ENCODE assay signal across 8 cellular contexts in genomic region chr4:184473265-184473514, GRCh38. TPM values are rescaled to one million over a fixed set of nuclear protein-coding genes. Genes with fewer than 3 reads are reported as not detected.
DNase-seq lines count a peak whose midpoint lies in the region; ATAC-seq, FAIRE-seq and TF ChIP-seq lines count a peak whose summit lies in the region.

No MANE protein-coding gene starts in this region.

- H3K36me3 ChIP-seq in GM12878 (ENCODE audit: control insufficient read depth in 2 of 2, insufficient read depth in 2 of 2, low read length in 1 of 2) (peaks cover 0 to 17% of the 10 kb centered on the region in 2 experiments; a peak in 1 of 4 replicates), lung (ENCODE audit: control insufficient read depth in 2 of 2, insufficient read depth in 2 of 2, low read length in 2 of 2) (peaks cover 0 to 3% of the 10 kb centered on the region in 2 donors)

- CTCF ChIA-PET in GM12878 (lab: Yijun Ruan, JAX): no interaction called here

- peaks cover 39 to 53% of the 10 kb centered on the region in 2 donors for H3K36me3 Mint-ChIP-seq in activated naive CD4-positive, alpha-beta T cell treated with anti-CD3 and anti-CD28 coated beads, Interleukin-2, amount 50 U/mL, for 72 hours
- peaks cover 60% of the 10 kb centered on the region for H3K36me3 Mint-ChIP-seq in effector memory CD8-positive, alpha-beta T cell (ENCODE audit: insufficient read depth)

- H3K9me3 ChIP-seq in GM12878 (replicated peaks; ENCODE audit: control insufficient read depth, insufficient read depth, low read length) (no peaks in the 10 kb centered on the region), lung (ENCODE audit: control insufficient read depth in 2 of 2, insufficient read depth in 1 of 2, low read length in 1 of 2) (no peaks in the 10 kb centered on the region)

- BruUV-seq in GM12878 (replicated peaks; lab: Mats Ljungman, UMichigan): no TSS peak

- TF ChIP-seq CTCF in AG09309 (IDR thresholded peaks at IDR 0.05; ENCODE audit: control insufficient read depth, insufficient read depth, low read depth, low read length, missing control alignments) (no peak), GM12878 (IDR thresholded peaks at IDR 0.05 in 2 of 3, conservative IDR thresholded peaks at IDR 0.05 in 1 of 3; ENCODE audit: control insufficient read depth in 2 of 3, extremely low read depth in 1 of 3, insufficient read depth in 1 of 3, low read depth in 3 of 3, low read length in 3 of 3) (no peak), lung (IDR thresholded peaks at IDR 0.05; ENCODE audit: control extremely low read depth, extremely low read depth) (no peak)

- in situ Hi-C loops in GM12878 (cut with MboI): loop anchor here (5.0 kb wide), 1 partner anchor 126 kb away; no protein-coding TSS in a partner anchor

- 0% methylated on average over 29 of the region's 37 CpGs for WGBS in GM12878 (ENCODE audit: insufficient coverage, insufficient replicate concordance, low lambda C conversion rate, missing lambda C conversion rate)
- 0 to 2% methylated on average over 33 to 37 of the region's 37 CpGs for WGBS in lung, 2 donors

- SMC1A ChIA-PET in GM12878 (lab: Charles Lee; ENCODE audit: uncharacterized antibody, unreplicated experiment): no interaction called here

- no peaks in the 10 kb centered on the region for H3K27me3 Mint-ChIP-seq in effector memory CD8-positive, alpha-beta T cell

- no peaks in the 10 kb centered on the region for H4K20me1 ChIP-seq in GM12878 (ENCODE audit: control insufficient read depth, insufficient read depth)

- no peaks in the 10 kb centered on the region for H3K9me3 Mint-ChIP-seq in activated naive CD4-positive, alpha-beta T cell treated with anti-CD3 and anti-CD28 coated beads, Interleukin-2, amount 50 U/mL, for 72 hours
- no peaks in the 10 kb centered on the region for H3K9me3 Mint-ChIP-seq in effector memory CD8-positive, alpha-beta T cell

- FAIRE-seq in GM12878 (lab: Jason Lieb, UNC): no peak

- no peak for TF ChIP-seq RAD21 in GM12878 (IDR thresholded peaks at IDR 0.05; ENCODE audit: insufficient read depth, low read depth, low read length)

- peaks cover 90% of the 10 kb centered on the region for H3K79me2 ChIP-seq in GM12878 (ENCODE audit: control insufficient read depth, insufficient read depth, low read length)

- no peaks in the 10 kb centered on the region for H3K27me3 ChIP-seq in GM12878 (replicated peaks in 1 of 2; ENCODE audit: control insufficient read depth in 2 of 2, insufficient read depth in 2 of 2, low read length in 1 of 2)
- H3K27me3 ChIP-seq in lung (ENCODE audit: control insufficient read depth, insufficient read depth): no peaks in the 10 kb centered on the region

- H3K4me3 Mint-ChIP-seq in effector memory CD8-positive, alpha-beta T cell: no peak overlapping the region

- no peak overlapping the region for H2AFZ ChIP-seq in GM12878 (ENCODE audit: control insufficient read depth, low read depth, low read length)

- H3K27ac Mint-ChIP-seq in activated naive CD4-positive, alpha-beta T cell treated with anti-CD3 and anti-CD28 coated beads, Interleukin-2, amount 50 U/mL, for 72 hours: no peak overlapping the region
- H3K27ac Mint-ChIP-seq in effector memory CD8-positive, alpha-beta T cell: no peak overlapping the region

- TF ChIP-seq POLR2A in GM12878 (IDR thresholded peaks at IDR 0.05; ENCODE audit: low read depth, low read length): no peak

- no peak overlapping the region; the same call in 1 of the 2 replicates for H3K4me2 ChIP-seq in GM12878 (ENCODE audit: control insufficient read depth, insufficient read depth)

- ATAC-seq in HG02623 (IDR thresholded peaks at IDR 0.05; ENCODE audit: unreplicated experiment): peak; percentile 9
- ATAC-seq in GM12878: no peak
- no peak for ATAC-seq in lung (ENCODE audit: insufficient read depth, low FRiP score)
- no peak for ATAC-seq in activated naive CD4-positive, alpha-beta T cell treated with anti-CD3 and anti-CD28 coated beads, Interleukin-2, amount 50 U/mL, for 72 hours
- ATAC-seq in effector memory CD8-positive, alpha-beta T cell (replicated peaks): no peak
- ATAC-seq in GM21360 (IDR thresholded peaks at IDR 0.05; ENCODE audit: unreplicated experiment): no peak

- peaks cover 19% of the 10 kb centered on the region for H3K4me1 ChIP-seq in GM12878 (ENCODE audit: control insufficient read depth, insufficient read depth, low read length)
- H3K4me1 ChIP-seq in lung (ENCODE audit: control insufficient read depth in 2 of 2, insufficient read depth in 2 of 2, low read length in 2 of 2): peaks cover 3 to 16% of the 10 kb centered on the region in 2 donors

- POLR2A ChIA-PET in GM12878 (lab: Charles Lee): no interaction called here

- H3K4me3 ChIP-seq in AG09309 (ENCODE audit: control insufficient read depth, low read depth, low read length) (peak overlapping the region; percentile 96), GM12878 (peak overlapping the region; percentile 76; the same call in 1 of the 2 replicates), lung (peak overlapping the region; percentile 92)

- RAD21 ChIA-PET in GM12878 (lab: Charles Lee; ENCODE audit: unreplicated experiment): no interaction called here

- no peak for TF ChIP-seq EP300 in GM12878 (IDR thresholded peaks at IDR 0.05; ENCODE audit: borderline replicate concordance in 1 of 2, control insufficient read depth in 1 of 2, low read depth in 2 of 2, low read length in 2 of 2)

- DNase-seq in AG09309 (ENCODE audit: low read depth): no peak
- no peak for DNase-seq in GM12878 (ENCODE audit: low read depth, low spot score)
- DNase-seq in lung (ENCODE audit: low spot score): no peak
- no peak for DNase-seq in activated naive CD4-positive, alpha-beta T cell treated with anti-CD3 and anti-CD28 coated beads, Interleukin-2, amount 50 U/mL, for 72 hours (ENCODE audit: low spot score in 2 of 2)
- DNase-seq in effector memory CD8-positive, alpha-beta T cell: no peak
- DNase-seq in NCI-H187 treated with DMSO at 0.1 percent for 48 hours (lab: John Stamatoyannopoulos, UW): no peak

- peaks cover 50 to 61% of the 10 kb centered on the region in 2 donors for H3K4me1 Mint-ChIP-seq in effector memory CD8-positive, alpha-beta T cell (ENCODE audit: low read depth in 2 of 2)

- H3K27ac ChIP-seq in GM12878 (ENCODE audit: control insufficient read depth, insufficient read depth) (peak overlapping the region; percentile 92), lung (ENCODE audit: low read depth in 1 of 2, low read length in 1 of 2) (peak overlapping the region; percentile 99)

- peak overlapping the region; percentile 96; the same call in 1 of the 2 replicates for H3K9ac ChIP-seq in GM12878 (ENCODE audit: control insufficient read depth, insufficient read depth, low read length)

- intact Hi-C loops in GM12878 (cut with micrococcal nuclease; ENCODE audit: unreplicated experiment): loop anchor here (5.0 kb wide), 2 partner anchors 76 to 259 kb away; partner anchors contain the start of gene CENPU

TF ChIP-seq in GM12878, 131 proteins besides CTCF, POLR2A, EP300 and RAD21 (continues in another document):
- TF ChIP-seq BCL3 (IDR thresholded peaks at IDR 0.05; ENCODE audit: borderline replicate concordance, insufficient read depth, low read depth, low read length, poor library complexity, severe bottlenecking) (no peak), KLF5 (IDR thresholded peaks at IDR 0.05; ENCODE audit: partially characterized antibody) (no peak), EED (IDR thresholded peaks at IDR 0.05; ENCODE audit: low read depth) (no peak), YBX1 (IDR thresholded peaks at IDR 0.05) (no peak), RCOR1 (conservative IDR thresholded peaks at IDR 0.05; ENCODE audit: low read depth, low read length) (no peak), NR2C1 (IDR thresholded peaks at IDR 0.05) (peak; percentile 13), CHD1 (IDR thresholded peaks at IDR 0.05; ENCODE audit: low read depth, low read length) (no peak), PAX8 (IDR thresholded peaks at IDR 0.05) (no peak), BRCA1 (IDR thresholded peaks at IDR 0.05; ENCODE audit: low read depth, low read length) (no peak), NR2C2 (IDR thresholded peaks at IDR 0.05; ENCODE audit: borderline replicate concordance, control insufficient read depth, insufficient read length, low read depth) (no peak)

RNA-seq across cellular contexts. Expression of gene IRF2, which starts 1.2 kb away (rescaled TPM):
- total RNA-seq in GM12878 (2013; cell fraction: nucleolus; rRNA removed): 70.0 and 78.5 TPM in 2 replicates
- total RNA-seq in GM12878 (2014; rRNA removed): 44.7 and 45.1 TPM in 2 replicates
- 51.1 and 51.9 TPM in 2 replicates for total RNA-seq in GM12878 (2014; rRNA removed; fragmentation: Illumina TruSeq; extraction: Trizol)
- 52.2 and 65.7 TPM in 2 replicates for total RNA-seq in GM12878 (2021)
- 39.3 TPM for polyA plus RNA-seq in GM12878 (2011; ENCODE audit: low read depth)
- 90.3 and 99.3 TPM in 2 replicates for polyA plus RNA-seq in GM12878 (2011; rRNA removed)
- polyA plus RNA-seq in GM12878 (2011; cell fraction: cytosol; rRNA removed): 74.6 and 83.1 TPM in 2 replicates
- polyA plus RNA-seq in GM12878 (2011; cell fraction: nucleus; rRNA removed): 54.1 and 58.8 TPM in 2 replicates
- 49.9 and 58.7 TPM in 2 replicates for polyA plus RNA-seq in GM12878 (2012)
- 79.9 and 96.4 TPM in 2 replicates for polyA plus RNA-seq in GM12878 (2014; fragmentation: Illumina TruSeq; extraction: Trizol)
- 10 to 100 TPM; 58.4 to 59.9 TPM for polyA plus RNA-seq in GM12878 (2014; fragmentation: Nextera tagmentation; extraction: Ambion mirVana)
- polyA plus RNA-seq in GM12878 (2014; rRNA removed): 46.6 and 52.8 TPM in 2 replicates
- polyA plus RNA-seq in GM12878 (2016; fragmentation: Nextera tagmentation; extraction: Ambion mirVana): 10 to 100 TPM; 59.4 to 66.0 TPM
- 79.3 and 83.9 TPM in 2 replicates for polyA minus RNA-seq in GM12878 (2011; rRNA and poly(A)+ RNA removed)
- 40.8 and 41.5 TPM in 2 replicates for polyA minus RNA-seq in GM12878 (2011; cell fraction: cytosol; rRNA and poly(A)+ RNA removed)
- polyA minus RNA-seq in GM12878 (2011; cell fraction: nucleus; rRNA and poly(A)+ RNA removed): 22.8 and 36.9 TPM in 2 replicates
- total RNA-seq in lung: 10 to 100 TPM; 30.7 to 65.8 TPM
- 10 to 100 TPM; 16.4 to 55.4 TPM for polyA plus RNA-seq in lung
- 10 to 100 TPM; 52.7 to 56.8 TPM for total RNA-seq in activated naive CD4-positive, alpha-beta T cell treated with anti-CD3 and anti-CD28 coated beads, Interleukin-2, amount 50 U/mL, for 72 hours
